8 cellular contexts compared by ENCODE assay signal in the genomic region with DNA sequence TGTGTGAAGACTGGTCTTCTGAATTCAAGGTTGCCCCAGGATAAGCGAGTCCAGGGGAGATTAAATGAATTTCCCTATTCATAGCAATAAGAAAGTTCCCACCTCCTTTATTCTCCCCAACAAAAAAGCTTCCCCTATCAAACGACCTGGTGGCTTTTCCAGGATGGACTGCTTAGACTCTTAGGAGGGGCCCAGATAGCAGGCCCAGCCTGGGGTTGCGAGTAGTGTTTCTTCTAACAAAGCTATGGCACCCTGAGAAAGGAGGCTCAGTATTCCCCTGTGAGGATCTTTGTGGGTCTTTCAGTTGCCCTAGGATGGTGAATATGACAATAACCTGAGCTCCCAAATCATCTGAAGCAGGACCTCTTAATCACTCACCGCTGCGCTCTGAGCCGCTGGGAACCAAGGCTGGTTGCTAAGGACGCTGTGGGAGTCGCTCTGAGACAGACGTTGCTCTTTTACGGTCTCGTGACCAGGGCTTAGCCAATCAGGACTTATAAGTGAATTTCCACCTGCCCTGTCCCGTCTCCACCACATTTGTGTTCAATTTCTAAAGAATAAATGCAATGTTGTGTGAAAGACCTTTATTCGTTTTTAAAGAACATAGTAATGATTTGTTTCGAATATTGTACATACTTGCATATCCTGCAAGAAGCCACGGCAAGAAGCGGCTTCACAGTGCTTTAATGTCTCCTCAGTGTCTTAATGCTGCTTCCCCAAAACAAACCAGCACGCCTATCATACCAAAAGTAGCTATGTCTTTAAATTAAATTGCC. TPM values are rescaled to one million over a fixed set of nuclear protein-coding genes. Genes with fewer than 3 reads are reported as not detected.
A peak's percentile ranks its signal among the peaks of the same experiment; 100 is the strongest.
DNase-seq lines count a peak whose midpoint lies in the region; ATAC-seq and TF ChIP-seq lines count a peak whose summit lies in the region.

A gene (minus strand): TSS at position 423 of the 776 bp plus-strand sequence. CDS start 59,319 bp downstream, outside the sequence.

- peak within 1 kb of the TSS; percentile 80 for H3K4me3 Mint-ChIP-seq in chondrocyte (ENCODE audit: unreplicated experiment)

- no peak for TF ChIP-seq CTCF in chondrocyte (IDR thresholded peaks at IDR 0.05)

- no peaks in the 10 kb centered on the region for H3K9me3 Mint-ChIP-seq in chondrocyte (ENCODE audit: low read depth)

- H3K36me3 Mint-ChIP-seq in chondrocyte (ENCODE audit: low read depth), result no peaks in the 10 kb centered on the region

- peaks cover 5% of the 10 kb centered on the region for H3K4me1 Mint-ChIP-seq in chondrocyte (ENCODE audit: low read depth)

- DNase-seq in NCI-H2081 treated with DMSO at 0.1 percent for 48 hours (lab: John Stamatoyannopoulos, UW) (peak; percentile 35), chondrocyte (ENCODE audit: low spot score) (peak; percentile 68), islet precursor cell (peak; percentile 91), amniotic stem cell (lab: John Stamatoyannopoulos, UW) (no peak)
- peak; percentile 75 to 76 for DNase-seq in activated CD4-positive, alpha-beta T cell treated with anti-CD3 and anti-CD28 coated beads for 4 hours
- peak; percentile 60 for DNase-seq in stimulated activated CD4-positive, alpha-beta T cell treated with anti-CD3 and anti-CD28 coated beads, Interleukin-12 subunit alpha, Interleukin-12 subunit beta, amount 100 ng/mL, for 4 hours

- peak within 1 kb of the TSS; percentile 54 for H3K4me3 ChIP-seq in GM08714 (ENCODE audit: low read length)

- peak; percentile 100 for ATAC-seq in HG02763 (IDR thresholded peaks at IDR 0.05; ENCODE audit: unreplicated experiment)

- H3K27me3 Mint-ChIP-seq in chondrocyte (ENCODE audit: low read depth), result no peaks in the 10 kb centered on the region

- H3K27ac Mint-ChIP-seq in chondrocyte (ENCODE audit: unreplicated experiment), result peak within 1 kb of the TSS; percentile 43

RNA-seq across cellular contexts. Expression of the gene that starts here (rescaled TPM):
- 1.8 to 3.8 TPM (median 2.3 TPM) in 3 replicates for total RNA-seq in chondrocyte
